12 cellular contexts compared by ENCODE assay signal in genomic region chr2:163471947-163472346, GRCh38.
A peak's percentile ranks its signal among the peaks of the same experiment; 100 is the strongest.
DNase-seq lines count a peak whose midpoint lies in the region; ATAC-seq, FAIRE-seq and TF ChIP-seq lines count a peak whose summit lies in the region.
"Had no signal": no experiment of that assay in that cellular context is flagged by ENCODE, and none has a peak within 500 bp of the region (broad histone marks: within the 10 kb centered on the region; RNA-seq: fewer than 3 reads in every experiment).

No MANE protein-coding gene starts in this region.

- peaks cover 26% of the 10 kb centered on the region for H3K4me1 Mint-ChIP-seq in neural progenitor cell
- H3K4me1 Mint-ChIP-seq in naive thymus-derived CD4-positive, alpha-beta T cell, result no peaks in the 10 kb centered on the region
- H3K4me1 Mint-ChIP-seq: naive B cell had no signal

- H3K4me2 ChIP-seq in endothelial cell of umbilical vein (ENCODE audit: insufficient read depth, low read length) (no peak overlapping the region), neural progenitor cell (no peak overlapping the region)

- no peak for TF ChIP-seq POLR2A in endothelial cell of umbilical vein (IDR thresholded peaks at IDR 0.05; ENCODE audit: low read depth, low read length)

- no peak overlapping the region for H3K4me3 Mint-ChIP-seq in neural progenitor cell
- no peak overlapping the region for H3K4me3 Mint-ChIP-seq in naive thymus-derived CD4-positive, alpha-beta T cell
- H3K4me3 Mint-ChIP-seq: activated CD8-positive, alpha-beta T cell treated with anti-CD3 and anti-CD28 coated beads, Interleukin-2, amount 10 ng/mL, durations not matched to agents 7 days and 5 days; naive B cell had no signal

- H3K4me1 ChIP-seq in endothelial cell of umbilical vein (ENCODE audit: control insufficient read depth, extremely low read depth, insufficient read depth, low read length), result no peaks in the 10 kb centered on the region
- peaks cover 45% of the 10 kb centered on the region for H3K4me1 ChIP-seq in neural progenitor cell
- H3K4me1 ChIP-seq in naive thymus-derived CD4-positive, alpha-beta T cell (ENCODE audit: control insufficient read depth in 2 of 2, insufficient read depth in 2 of 2, low read length in 2 of 2), result no peaks in the 10 kb centered on the region

- peak in 1 of 2 donors; percentile 22 for TF ChIP-seq CTCF in endothelial cell of umbilical vein (IDR thresholded peaks at IDR 0.05; ENCODE audit: extremely low read depth in 1 of 2, insufficient read depth in 1 of 2, low read depth in 1 of 2, low read length in 2 of 2)
- peak; percentile 51 for TF ChIP-seq CTCF in neural progenitor cell (IDR thresholded peaks at IDR 0.05)

- H3K9me3 Mint-ChIP-seq in neural progenitor cell, result no peaks in the 10 kb centered on the region
- peaks cover 0 to 12% (median 0%) of the 10 kb centered on the region in 11 donors for H3K9me3 Mint-ChIP-seq in naive thymus-derived CD4-positive, alpha-beta T cell
- H3K9me3 Mint-ChIP-seq: naive B cell had no signal

- H3K4me3 ChIP-seq in endothelial cell of umbilical vein (replicated peaks in 1 of 3; ENCODE audit: insufficient read depth in 1 of 3, low read depth in 1 of 3, low read length in 3 of 3) (no peak overlapping the region), neural progenitor cell (no peak overlapping the region)
- H3K4me3 ChIP-seq in naive thymus-derived CD4-positive, alpha-beta T cell (ENCODE audit: low read length), result no peak overlapping the region

- FAIRE-seq in endothelial cell of umbilical vein (lab: Jason Lieb, UNC), result no peak

- POLR2A ChIA-PET in endothelial cell of umbilical vein (lab: Charles Lee), result no interaction called here
- POLR2A ChIA-PET in naive thymus-derived CD4-positive, alpha-beta T cell (lab: Charles Lee), result no interaction called here

- H3K27ac ChIP-seq in endothelial cell of umbilical vein (ENCODE audit: insufficient read depth, low read depth, low read length) (no peak overlapping the region), neural progenitor cell (no peak overlapping the region)
- no peak overlapping the region for H3K27ac ChIP-seq in naive thymus-derived CD4-positive, alpha-beta T cell (ENCODE audit: low read depth, low read length)

- H3K27me3 ChIP-seq in endothelial cell of umbilical vein (ENCODE audit: control insufficient read depth in 2 of 2, insufficient read depth in 2 of 2, low read length in 2 of 2) (peaks cover 2 to 3% of the 10 kb centered on the region in 2 experiments), neural progenitor cell (no peaks in the 10 kb centered on the region)
- no peaks in the 10 kb centered on the region for H3K27me3 ChIP-seq in naive thymus-derived CD4-positive, alpha-beta T cell (ENCODE audit: control insufficient read depth in 2 of 2, insufficient read depth in 2 of 2, low read length in 2 of 2)

- CTCF ChIA-PET in endothelial cell of umbilical vein (lab: Charles Lee), result interaction anchor here (0.5 to 2.6 kb wide), 14 partner anchors 9 to 589 kb away, joined by 3 to 29 read pairs (median 4); no protein-coding TSS in a partner anchor
- CTCF ChIA-PET in naive thymus-derived CD4-positive, alpha-beta T cell (lab: Charles Lee), result interaction anchor here (0.6 kb wide), 1 partner anchor 12 kb away, joined by 5 read pairs; no protein-coding TSS in a partner anchor

- dilution Hi-C loops in endothelial cell of umbilical vein (cut with MboI; ENCODE audit: extremely low pct_ligation_motif_present, low sequenced_read_pairs), result no loop called here

- H3F3A ChIP-seq in neural progenitor cell (ENCODE audit: low read depth), result peaks cover 10% of the 10 kb centered on the region

- no peaks in the 10 kb centered on the region for H3K79me2 ChIP-seq in endothelial cell of umbilical vein (ENCODE audit: control insufficient read depth, insufficient read depth, low read length)
- H3K79me2 ChIP-seq in neural progenitor cell (ENCODE audit: low read depth), result no peaks in the 10 kb centered on the region

- H3K9ac ChIP-seq in endothelial cell of umbilical vein (replicated peaks; ENCODE audit: extremely low read depth, insufficient read depth, low read length) (no peak overlapping the region), neural progenitor cell (no peak overlapping the region)

- BruUV-seq in endothelial cell of umbilical vein (replicated peaks; lab: Mats Ljungman, UMichigan), result no TSS peak

- H3K27me3 Mint-ChIP-seq in neural progenitor cell (ENCODE audit: insufficient read depth, low read depth), result no peaks in the 10 kb centered on the region
- no peaks in the 10 kb centered on the region for H3K27me3 Mint-ChIP-seq in naive thymus-derived CD4-positive, alpha-beta T cell

- H3K36me3 ChIP-seq in endothelial cell of umbilical vein (ENCODE audit: control insufficient read depth in 2 of 2, extremely low read depth in 1 of 2, insufficient read depth in 2 of 2, low read length in 2 of 2) (no peaks in the 10 kb centered on the region), neural progenitor cell (no peaks in the 10 kb centered on the region)
- H3K36me3 ChIP-seq in naive thymus-derived CD4-positive, alpha-beta T cell (ENCODE audit: control insufficient read depth in 2 of 3, insufficient read depth in 3 of 3, low read length in 3 of 3), result no peaks in the 10 kb centered on the region

- H3K27ac Mint-ChIP-seq in neural progenitor cell, result no peak overlapping the region
- H3K27ac Mint-ChIP-seq in naive thymus-derived CD4-positive, alpha-beta T cell, result no peak overlapping the region
- H3K27ac Mint-ChIP-seq: activated CD8-positive, alpha-beta T cell treated with anti-CD3 and anti-CD28 coated beads, Interleukin-2, amount 10 ng/mL, durations not matched to agents 7 days and 5 days; naive B cell had no signal

- no peaks in the 10 kb centered on the region for H3K36me3 Mint-ChIP-seq in neural progenitor cell
- no peaks in the 10 kb centered on the region for H3K36me3 Mint-ChIP-seq in naive thymus-derived CD4-positive, alpha-beta T cell
- H3K36me3 Mint-ChIP-seq: naive B cell had no signal

- H3K9me1 ChIP-seq in endothelial cell of umbilical vein (replicated peaks; ENCODE audit: control insufficient read depth, extremely low read depth, insufficient read depth, low read length), result no peaks in the 10 kb centered on the region

- no peak for ATAC-seq in HG03095 (IDR thresholded peaks at IDR 0.05; ENCODE audit: unreplicated experiment)
- no peak for ATAC-seq in naive thymus-derived CD4-positive, alpha-beta T cell
- ATAC-seq: activated CD8-positive, alpha-beta T cell treated with anti-CD3 and anti-CD28 coated beads, Interleukin-2, amount 10 ng/mL, durations not matched to agents 7 days and 5 days had no signal

- H3K9me3 ChIP-seq in endothelial cell of umbilical vein (replicated peaks; ENCODE audit: control insufficient read depth, insufficient read depth, low read length) (no peaks in the 10 kb centered on the region), neural progenitor cell (ENCODE audit: low read depth) (no peaks in the 10 kb centered on the region)
- no peaks in the 10 kb centered on the region for H3K9me3 ChIP-seq in naive thymus-derived CD4-positive, alpha-beta T cell (ENCODE audit: control insufficient read depth in 2 of 3, low read length in 3 of 3)

- intact Hi-C loops in endothelial cell of umbilical vein (cut with micrococcal nuclease), result loop anchor here (1.0 to 5.0 kb wide), 3 partner anchors 265 to 589 kb away; partner anchors contain the start of gene FIGN
- intact Hi-C loops in naive thymus-derived CD4-positive, alpha-beta T cell (cut with micrococcal nuclease), result no loop called here

- peak; percentile 7 for DNase-seq in GM03348 (ENCODE audit: low spot score)
- peak; percentile 20 for DNase-seq in NCI-H226
- DNase-seq in endothelial cell of umbilical vein (ENCODE audit: low read depth, low spot score), result peak; percentile 18
- DNase-seq in neural progenitor cell (ENCODE audit: low spot score), result peak; percentile 37
- DNase-seq in DMS 273 (lab: John Stamatoyannopoulos, UW; ENCODE audit: unreplicated experiment), result no peak
- no peak for DNase-seq in naive thymus-derived CD4-positive, alpha-beta T cell
- DNase-seq in activated naive CD4-positive, alpha-beta T cell treated with anti-CD3 and anti-CD28 coated beads, Interleukin-2, amount 50 U/mL, for 16 hours, result no peak
- DNase-seq: activated CD8-positive, alpha-beta T cell treated with anti-CD3 and anti-CD28 coated beads, Interleukin-2, amount 10 ng/mL, durations not matched to agents 7 days and 5 days; effector CD8-positive, alpha-beta T cell; naive B cell; NCI-H2029 treated with DMSO at 0.1 percent for 48 hours had no signal

- H4K20me1 ChIP-seq in endothelial cell of umbilical vein (replicated peaks; ENCODE audit: control insufficient read depth, extremely low read depth, insufficient read depth, low read length) (no peaks in the 10 kb centered on the region), neural progenitor cell (ENCODE audit: low read depth) (no peaks in the 10 kb centered on the region)

- H2AFZ ChIP-seq in endothelial cell of umbilical vein (ENCODE audit: low read depth, low read length) (no peak overlapping the region), neural progenitor cell (replicated peaks) (no peak overlapping the region)

TF ChIP-seq in endothelial cell of umbilical vein, 7 proteins besides CTCF, POLR2A, EP300 and RAD21:
- no peak for TF ChIP-seq MAX (IDR thresholded peaks at IDR 0.05; ENCODE audit: insufficient read depth, insufficient read length)
- no peak for TF ChIP-seq FOS (IDR thresholded peaks at IDR 0.05; ENCODE audit: borderline replicate concordance, insufficient read depth, low read length)
- TF ChIP-seq MYC (IDR thresholded peaks at IDR 0.05; ENCODE audit: low read depth, low read length), result no peak
- TF ChIP-seq JUN (IDR thresholded peaks at IDR 0.05; ENCODE audit: borderline replicate concordance, insufficient read depth, insufficient read length, low read depth), result no peak

Comparison
In these comparisons a context has a peak if more than half of its experiments do, and no peak if none do; other contexts are left out.
1. DNase-seq: peak in GM03348 (single experiment), NCI-H226 (single experiment), endothelial cell of umbilical vein (single experiment) and neural progenitor cell (single experiment); none in DMS 273 (single experiment), naive thymus-derived CD4-positive, alpha-beta T cell (0 of 9) and activated naive CD4-positive, alpha-beta T cell treated with anti-CD3 and anti-CD28 coated beads, Interleukin-2, amount 50 U/mL, for 16 hours (single experiment).